ENCODE assay signal across 1 cellular context in the genomic region with DNA sequence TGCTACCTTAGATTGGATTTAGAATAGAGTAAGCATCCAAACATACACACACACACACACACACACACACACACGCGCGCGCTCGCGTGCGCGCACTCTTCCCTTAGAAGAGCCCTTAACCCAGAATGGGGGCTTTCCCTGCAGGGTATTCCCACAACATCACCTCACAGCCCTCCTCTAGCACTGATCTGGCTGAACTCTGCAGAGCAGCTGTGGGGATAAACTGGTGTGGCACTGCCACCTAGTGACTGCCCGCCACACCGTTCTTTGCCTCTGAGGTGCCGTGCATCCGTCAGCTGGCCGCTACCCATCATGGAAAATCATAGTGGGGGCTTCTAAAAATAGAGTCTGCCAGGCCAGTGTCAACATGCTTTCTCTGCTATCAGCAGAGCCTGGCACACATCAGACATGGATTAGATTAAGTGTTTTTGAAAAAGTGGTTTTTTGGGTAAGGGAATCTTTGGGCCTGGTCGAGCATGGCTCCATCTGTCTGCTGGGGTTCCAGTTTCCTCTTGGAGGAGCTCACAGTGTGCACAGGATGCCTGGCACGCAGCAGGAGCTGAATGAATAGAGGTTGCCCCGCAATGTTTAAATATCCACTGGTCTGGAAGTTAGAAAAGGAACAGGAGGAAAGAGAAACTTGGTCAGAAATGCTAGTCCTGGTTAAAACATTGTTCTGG.
A peak's percentile ranks its signal among the peaks of the same experiment; 100 is the strongest.
TF ChIP-seq lines count a peak whose summit lies in the region.

No MANE protein-coding gene starts in this region.

TF ChIP-seq in HEK293, 187 proteins besides CTCF, POLR2A, EP300 and RAD21 (continued from another document):
- TF ChIP-seq, protein P1, sequence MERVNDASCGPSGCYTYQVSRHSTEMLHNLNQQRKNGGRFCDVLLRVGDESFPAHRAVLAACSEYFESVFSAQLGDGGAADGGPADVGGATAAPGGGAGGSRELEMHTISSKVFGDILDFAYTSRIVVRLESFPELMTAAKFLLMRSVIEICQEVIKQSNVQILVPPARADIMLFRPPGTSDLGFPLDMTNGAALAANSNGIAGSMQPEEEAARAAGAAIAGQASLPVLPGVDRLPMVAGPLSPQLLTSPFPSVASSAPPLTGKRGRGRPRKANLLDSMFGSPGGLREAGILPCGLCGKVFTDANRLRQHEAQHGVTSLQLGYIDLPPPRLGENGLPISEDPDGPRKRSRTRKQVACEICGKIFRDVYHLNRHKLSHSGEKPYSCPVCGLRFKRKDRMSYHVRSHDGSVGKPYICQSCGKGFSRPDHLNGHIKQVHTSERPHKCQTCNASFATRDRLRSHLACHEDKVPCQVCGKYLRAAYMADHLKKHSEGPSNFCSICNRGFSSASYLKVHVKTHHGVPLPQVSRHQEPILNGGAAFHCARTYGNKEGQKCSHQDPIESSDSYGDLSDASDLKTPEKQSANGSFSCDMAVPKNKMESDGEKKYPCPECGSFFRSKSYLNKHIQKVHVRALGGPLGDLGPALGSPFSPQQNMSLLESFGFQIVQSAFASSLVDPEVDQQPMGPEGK (tag by site-specific recombination; IDR thresholded peaks at IDR 0.05), result no peak
- TF ChIP-seq ZNF354C (tag by site-specific recombination; IDR thresholded peaks at IDR 0.05; ENCODE audit: borderline replicate concordance, low read depth), result no peak
- no peak for TF ChIP-seq SCRT2 (tag by site-specific recombination; IDR thresholded peaks at IDR 0.05)
- 0 out of 2 replicates have a peak, but pooled peaks have one; percentile 21 for TF ChIP-seq ZNF2 (tag by site-specific recombination; IDR thresholded peaks at IDR 0.05)
- TF ChIP-seq, protein P2, sequence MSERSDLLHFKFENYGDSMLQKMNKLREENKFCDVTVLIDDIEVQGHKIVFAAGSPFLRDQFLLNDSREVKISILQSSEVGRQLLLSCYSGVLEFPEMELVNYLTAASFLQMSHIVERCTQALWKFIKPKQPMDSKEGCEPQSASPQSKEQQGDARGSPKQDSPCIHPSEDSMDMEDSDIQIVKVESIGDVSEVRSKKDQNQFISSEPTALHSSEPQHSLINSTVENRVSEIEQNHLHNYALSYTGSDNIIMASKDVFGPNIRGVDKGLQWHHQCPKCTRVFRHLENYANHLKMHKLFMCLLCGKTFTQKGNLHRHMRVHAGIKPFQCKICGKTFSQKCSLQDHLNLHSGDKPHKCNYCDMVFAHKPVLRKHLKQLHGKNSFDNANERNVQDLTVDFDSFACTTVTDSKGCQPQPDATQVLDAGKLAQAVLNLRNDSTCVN (tag by site-specific recombination; optimal IDR thresholded peaks at IDR 0.05), result peak; percentile 16
TF ChIP-seq in HEK293: peak in this region for 4.
